ENCODE assay signal across 1 cellular context in genomic region chr5:134511796-134512660, GRCh38.
TF ChIP-seq lines count a peak whose summit lies in the region.

No MANE protein-coding gene starts in this region.

TF ChIP-seq in HepG2, 621 proteins besides CTCF, POLR2A, EP300 and RAD21 (continued from another document and continues in another):
- peak; percentile 100 for TF ChIP-seq ZNF281 (CRISPR knock-in tag; IDR thresholded peaks at IDR 0.05; ENCODE audit: borderline replicate concordance)
- TF ChIP-seq MEIS1 (CRISPR knock-in tag; IDR thresholded peaks at IDR 0.05; ENCODE audit: borderline replicate concordance) = no peak
- no peak for TF ChIP-seq MAZ (IDR thresholded peaks at IDR 0.05; ENCODE audit: borderline replicate concordance, low read depth, low read length)
- peak; percentile 75 for TF ChIP-seq MAZ (CRISPR knock-in tag; IDR thresholded peaks at IDR 0.05; ENCODE audit: low read depth)
- no peak for TF ChIP-seq ZBTB8A (CRISPR knock-in tag; IDR thresholded peaks at IDR 0.05; ENCODE audit: borderline replicate concordance, low read depth)
- peak; percentile 6; the same call in 1 of the 2 replicates for TF ChIP-seq BHLHE40 (IDR thresholded peaks at IDR 0.05; ENCODE audit: low read length)
- no peak for TF ChIP-seq PCBP1 (IDR thresholded peaks at IDR 0.05; ENCODE audit: borderline replicate concordance, low read depth, low read length)
- no peak for TF ChIP-seq IRX3 (CRISPR knock-in tag; IDR thresholded peaks at IDR 0.05; ENCODE audit: borderline replicate concordance, low read depth)
- no peak for TF ChIP-seq ZBTB40 (IDR thresholded peaks at IDR 0.05)
- no peak; the same call in 1 of the 2 replicates for TF ChIP-seq ZBTB40 (CRISPR knock-in tag; IDR thresholded peaks at IDR 0.05)
- TF ChIP-seq NR3C1 (CRISPR knock-in tag; IDR thresholded peaks at IDR 0.05) = no peak
- TF ChIP-seq ATF5 (CRISPR knock-in tag; IDR thresholded peaks at IDR 0.05; ENCODE audit: low read depth) = no peak
- no peak for TF ChIP-seq HES4 (CRISPR knock-in tag; IDR thresholded peaks at IDR 0.05; ENCODE audit: borderline replicate concordance)
- TF ChIP-seq TFDP1 (CRISPR knock-in tag; IDR thresholded peaks at IDR 0.05; ENCODE audit: borderline replicate concordance) = no peak
- no peak for TF ChIP-seq ZNF7 (CRISPR knock-in tag; IDR thresholded peaks at IDR 0.05)
- no peak for TF ChIP-seq ZNF570 (CRISPR knock-in tag; IDR thresholded peaks at IDR 0.05; ENCODE audit: borderline replicate concordance)
- TF ChIP-seq ZNF773 (CRISPR knock-in tag; IDR thresholded peaks at IDR 0.05; ENCODE audit: borderline replicate concordance) = no peak
- no peak for TF ChIP-seq NFE2L2 (IDR thresholded peaks at IDR 0.05; ENCODE audit: low read length)
- TF ChIP-seq TARDBP (CRISPR knock-in tag; IDR thresholded peaks at IDR 0.05) = no peak; the same call in 1 of the 2 replicates
- TF ChIP-seq CBX1 (IDR thresholded peaks at IDR 0.05; ENCODE audit: low read depth) = no peak
- no peak for TF ChIP-seq ASH2L (IDR thresholded peaks at IDR 0.05; ENCODE audit: insufficient read length, low read depth, low read length)
- TF ChIP-seq FLYWCH1 (CRISPR knock-in tag; IDR thresholded peaks at IDR 0.05) = no peak
- TF ChIP-seq SRY (CRISPR knock-in tag; IDR thresholded peaks at IDR 0.05) = no peak
- TF ChIP-seq ZNF644 (CRISPR knock-in tag; IDR thresholded peaks at IDR 0.05; ENCODE audit: low read depth) = no peak
- no peak for TF ChIP-seq ARHGAP35 (CRISPR knock-in tag; IDR thresholded peaks at IDR 0.05; ENCODE audit: borderline replicate concordance)
- TF ChIP-seq MED1 (CRISPR knock-in tag; IDR thresholded peaks at IDR 0.05) = peak; percentile 52; the same call in 1 of the 2 replicates
- no peak for TF ChIP-seq MXD1 (CRISPR knock-in tag; IDR thresholded peaks at IDR 0.05)
- no peak for TF ChIP-seq GABPA (IDR thresholded peaks at IDR 0.05; ENCODE audit: low read depth, low read length)
- no peak for TF ChIP-seq GABPA (CRISPR knock-in tag; IDR thresholded peaks at IDR 0.05; ENCODE audit: low read depth)
- TF ChIP-seq ZBTB21 (CRISPR knock-in tag; IDR thresholded peaks at IDR 0.05) = no peak
- TF ChIP-seq ZFYVE20 (CRISPR knock-in tag; IDR thresholded peaks at IDR 0.05; ENCODE audit: borderline replicate concordance, low read depth) = no peak
- TF ChIP-seq MIXL1 (CRISPR knock-in tag; IDR thresholded peaks at IDR 0.05) = no peak
- no peak for TF ChIP-seq PRPF4 (IDR thresholded peaks at IDR 0.05; ENCODE audit: low read depth, low read length, poor library complexity, severe bottlenecking)
- no peak for TF ChIP-seq ZKSCAN1 (IDR thresholded peaks at IDR 0.05; ENCODE audit: low read length)
- no peak for TF ChIP-seq KLF12 (CRISPR knock-in tag; IDR thresholded peaks at IDR 0.05; ENCODE audit: borderline replicate concordance)
- no peak for TF ChIP-seq U2AF2 (IDR thresholded peaks at IDR 0.05; ENCODE audit: low read depth, low read length)
- TF ChIP-seq RBM22 (optimal IDR thresholded peaks at IDR 0.05; ENCODE audit: low read length) = peak; percentile 34
- TF ChIP-seq ZNF264 (CRISPR knock-in tag; IDR thresholded peaks at IDR 0.05) = no peak
- no peak for TF ChIP-seq ARNTL (CRISPR knock-in tag; IDR thresholded peaks at IDR 0.05)
- no peak for TF ChIP-seq IRF1 (CRISPR knock-in tag; IDR thresholded peaks at IDR 0.05; ENCODE audit: low read depth)
- TF ChIP-seq ZNF496 (CRISPR knock-in tag; IDR thresholded peaks at IDR 0.05; ENCODE audit: insufficient replicate concordance) = no peak
- TF ChIP-seq ARNT2 (CRISPR knock-in tag; IDR thresholded peaks at IDR 0.05; ENCODE audit: low read depth) = no peak
- no peak; the same call in 1 of the 2 replicates for TF ChIP-seq ZNF770 (CRISPR knock-in tag; IDR thresholded peaks at IDR 0.05)
- peak; percentile 17; the same call in 1 of the 2 replicates for TF ChIP-seq SOX5 (CRISPR knock-in tag; IDR thresholded peaks at IDR 0.05; ENCODE audit: borderline replicate concordance)
- no peak for TF ChIP-seq GTF2F1 (IDR thresholded peaks at IDR 0.05; ENCODE audit: low read length)
- TF ChIP-seq SRSF9 (IDR thresholded peaks at IDR 0.05; ENCODE audit: borderline replicate concordance, insufficient read depth, low read depth, low read length, poor library complexity, severe bottlenecking) = no peak
- peak; percentile 14; the same call in 1 of the 2 replicates for TF ChIP-seq MYC (CRISPR knock-in tag; IDR thresholded peaks at IDR 0.05; ENCODE audit: borderline replicate concordance)
- TF ChIP-seq ZSCAN22 (CRISPR knock-in tag; IDR thresholded peaks at IDR 0.05) = no peak
- peak; percentile 76 for TF ChIP-seq CEBPG (CRISPR knock-in tag; IDR thresholded peaks at IDR 0.05)
- TF ChIP-seq ZNF20 (CRISPR knock-in tag; IDR thresholded peaks at IDR 0.05) = no peak
- no peak for TF ChIP-seq ESRRA (CRISPR knock-in tag; IDR thresholded peaks at IDR 0.05; ENCODE audit: low read depth)
- TF ChIP-seq NFYC (CRISPR knock-in tag; IDR thresholded peaks at IDR 0.05) = no peak
- TF ChIP-seq ZNF670 (CRISPR knock-in tag; IDR thresholded peaks at IDR 0.05; ENCODE audit: borderline replicate concordance) = no peak
- no peak for TF ChIP-seq ZBTB25 (CRISPR knock-in tag; IDR thresholded peaks at IDR 0.05)
